Comparison of ENCODE assay signal across 22 cellular contexts in genomic region chr4:180190382-180190781, GRCh38.
A peak's percentile ranks its signal among the peaks of the same experiment; 100 is the strongest.
DNase-seq lines count a peak whose midpoint lies in the region; ATAC-seq, FAIRE-seq and TF ChIP-seq lines count a peak whose summit lies in the region.
"Had no signal": no experiment of that assay in that cellular context is flagged by ENCODE, and none has a peak within 500 bp of the region (broad histone marks: within the 10 kb centered on the region; RNA-seq: fewer than 3 reads in every experiment).

No MANE protein-coding gene starts in this region.

- in situ Hi-C loops in GM12878 (cut with MboI), result no loop called here

- no peak overlapping the region for H3K4me2 ChIP-seq in GM12878 (ENCODE audit: control insufficient read depth, insufficient read depth)
- H3K4me2 ChIP-seq: BLaER1 treated with 17β-estradiol and CSF1 and Interleukin-3, amounts not matched to agents 10 nM and 100 nM had no signal

- H3K9me3 ChIP-seq in GM12878 (replicated peaks; ENCODE audit: control insufficient read depth, insufficient read depth, low read length) (no peaks in the 10 kb centered on the region; the same call in 1 of the 3 replicates), A673 (ENCODE audit: low read depth, low read length, poor library complexity, severe bottlenecking) (no peaks in the 10 kb centered on the region)
- H3K9me3 ChIP-seq: BLaER1 treated with 17β-estradiol and CSF1 and Interleukin-3, amounts not matched to agents 10 nM and 100 nM; prostate gland had no signal

- CTCF ChIA-PET in GM12878 (lab: Yijun Ruan, JAX) (no interaction called here), Calu3 (lab: Charles Lee) (no interaction called here), A673 (lab: Charles Lee) (no interaction called here)

- H3K9me3 Mint-ChIP-seq in chondrocyte (ENCODE audit: low read depth) (no peaks in the 10 kb centered on the region), Calu3 (ENCODE audit: low read depth, unreplicated experiment) (peaks cover 2% of the 10 kb centered on the region)

- WGBS in GM12878 (ENCODE audit: insufficient coverage, insufficient replicate concordance, low lambda C conversion rate, missing lambda C conversion rate), result 6% methylated on average over 2 of the region's 2 CpGs

- no peak for TF ChIP-seq POLR2A in GM12878 (IDR thresholded peaks at IDR 0.05; ENCODE audit: low read depth, low read length)

- peak overlapping the region; percentile 43; the same call in 1 of the 2 replicates for H3K27ac ChIP-seq in GM12878 (ENCODE audit: control insufficient read depth, insufficient read depth)
- no peak overlapping the region for H3K27ac ChIP-seq in A673 (ENCODE audit: low read depth, low read length, poor library complexity, severe bottlenecking)
- H3K27ac ChIP-seq: BLaER1 treated with 17β-estradiol and CSF1 and Interleukin-3, amounts not matched to agents 10 nM and 100 nM; coronary artery; epithelial cell of prostate; prostate gland had no signal

- no peak overlapping the region for H3K9ac ChIP-seq in GM12878 (ENCODE audit: control insufficient read depth, insufficient read depth, low read length)
- H3K9ac ChIP-seq: BLaER1 treated with 17β-estradiol and CSF1 and Interleukin-3, amounts not matched to agents 10 nM and 100 nM had no signal

- DNase-seq in GM12878 (ENCODE audit: low read depth, low spot score) (peak; percentile 48), chondrocyte (ENCODE audit: low spot score) (no peak), Calu3 (no peak), HK-2 (ENCODE audit: unreplicated experiment) (no peak), A673 (ENCODE audit: low spot score) (no peak)
- DNase-seq: activated CD8-positive, alpha-beta memory T cell treated with anti-CD3 and anti-CD28 coated beads, Interleukin-2, amount 10 ng/mL, durations not matched to agents 7 days and 5 days; activated gamma-delta T cell; DMS53; HFFc6; naive thymus-derived CD8-positive, alpha-beta T cell; NCI-H187 had no signal

- H3K4me3 Mint-ChIP-seq in chondrocyte (ENCODE audit: unreplicated experiment) (no peak overlapping the region), Calu3 (ENCODE audit: low read depth, unreplicated experiment) (no peak overlapping the region)
- H3K4me3 Mint-ChIP-seq: activated CD8-positive, alpha-beta memory T cell treated with anti-CD3 and anti-CD28 coated beads, Interleukin-2, amount 10 ng/mL, durations not matched to agents 7 days and 5 days; HFFc6; naive thymus-derived CD8-positive, alpha-beta T cell; stimulated activated effector memory CD8-positive, alpha-beta T cell treated with anti-CD3 and anti-CD28 coated beads, Interleukin-12 subunit alpha, Interleukin-12 subunit beta, amount 100 ng/mL, for 72 hours had no signal

- POLR2A ChIA-PET in GM12878 (lab: Charles Lee) (no interaction called here), A673 (lab: Charles Lee; ENCODE audit: low non-redundant PET) (no interaction called here)

- TF ChIP-seq RAD21 in GM12878 (IDR thresholded peaks at IDR 0.05; ENCODE audit: insufficient read depth, low read depth, low read length), result no peak

- H3K4me1 ChIP-seq in GM12878 (ENCODE audit: control insufficient read depth, insufficient read depth, low read length), result no peaks in the 10 kb centered on the region
- H3K4me1 ChIP-seq in A673 (ENCODE audit: insufficient read depth, low read length, poor library complexity, severe bottlenecking), result no peaks in the 10 kb centered on the region
- H3K4me1 ChIP-seq: BLaER1 treated with 17β-estradiol and CSF1 and Interleukin-3, amounts not matched to agents 10 nM and 100 nM; prostate gland had no signal

- no peaks in the 10 kb centered on the region for H3K36me3 Mint-ChIP-seq in chondrocyte (ENCODE audit: low read depth)
- no peaks in the 10 kb centered on the region for H3K36me3 Mint-ChIP-seq in Calu3 (ENCODE audit: insufficient read depth, unreplicated experiment)
- H3K36me3 Mint-ChIP-seq: activated CD8-positive, alpha-beta memory T cell treated with anti-CD3 and anti-CD28 coated beads, Interleukin-2, amount 10 ng/mL, durations not matched to agents 7 days and 5 days; naive thymus-derived CD8-positive, alpha-beta T cell; stimulated activated effector memory CD8-positive, alpha-beta T cell treated with anti-CD3 and anti-CD28 coated beads, Interleukin-12 subunit alpha, Interleukin-12 subunit beta, amount 100 ng/mL, for 72 hours had no signal

- TF ChIP-seq CTCF in GM12878 (IDR thresholded peaks at IDR 0.05 in 2 of 3, conservative IDR thresholded peaks at IDR 0.05 in 1 of 3; ENCODE audit: control insufficient read depth in 2 of 3, extremely low read depth in 1 of 3, insufficient read depth in 1 of 3, low read depth in 3 of 3, low read length in 3 of 3) (no peak), chondrocyte (IDR thresholded peaks at IDR 0.05) (no peak), Calu3 (IDR thresholded peaks at IDR 0.05; ENCODE audit: unreplicated experiment) (no peak), A673 (conservative IDR thresholded peaks at IDR 0.05; ENCODE audit: low read depth, low read length) (no peak)

- no peaks in the 10 kb centered on the region for H3K27me3 Mint-ChIP-seq in chondrocyte (ENCODE audit: low read depth)
- no peaks in the 10 kb centered on the region for H3K27me3 Mint-ChIP-seq in Calu3 (ENCODE audit: unreplicated experiment)
- H3K27me3 Mint-ChIP-seq: activated CD8-positive, alpha-beta memory T cell treated with anti-CD3 and anti-CD28 coated beads, Interleukin-2, amount 10 ng/mL, durations not matched to agents 7 days and 5 days; naive thymus-derived CD8-positive, alpha-beta T cell had no signal

- no peaks in the 10 kb centered on the region for H4K20me1 ChIP-seq in GM12878 (ENCODE audit: control insufficient read depth, insufficient read depth)
- H4K20me1 ChIP-seq: BLaER1 treated with 17β-estradiol and CSF1 and Interleukin-3, amounts not matched to agents 10 nM and 100 nM had no signal

- RAD21 ChIA-PET in GM12878 (lab: Charles Lee; ENCODE audit: unreplicated experiment), result interaction anchor here (0.6 to 1.4 kb wide), 3 partner anchors 13 to 56 kb away, joined by 3 read pairs; no protein-coding TSS in a partner anchor

- TF ChIP-seq EP300 in GM12878 (IDR thresholded peaks at IDR 0.05; ENCODE audit: borderline replicate concordance in 1 of 2, control insufficient read depth in 1 of 2, low read depth in 2 of 2, low read length in 2 of 2), result no peak

- intact Hi-C loops in GM12878 (cut with micrococcal nuclease; ENCODE audit: unreplicated experiment), result no loop called here
- intact Hi-C loops in Calu3 (cut with micrococcal nuclease; ENCODE audit: unreplicated experiment), result no loop called here
- intact Hi-C loops in A673 (cut with micrococcal nuclease; ENCODE audit: unreplicated experiment), result no loop called here

- peak; percentile 79 for ATAC-seq in GM19395 (IDR thresholded peaks at IDR 0.05; ENCODE audit: unreplicated experiment)
- peak; percentile 57 for ATAC-seq in HG02870 (IDR thresholded peaks at IDR 0.05; ENCODE audit: unreplicated experiment)
- ATAC-seq in HG03457 (IDR thresholded peaks at IDR 0.05; ENCODE audit: unreplicated experiment), result peak; percentile 63
- ATAC-seq in GM12878, result peak; percentile 71
- ATAC-seq: activated CD8-positive, alpha-beta memory T cell treated with anti-CD3 and anti-CD28 coated beads, Interleukin-2, amount 10 ng/mL, durations not matched to agents 7 days and 5 days; naive thymus-derived CD8-positive, alpha-beta T cell; stimulated activated effector memory CD8-positive, alpha-beta T cell treated with anti-CD3 and anti-CD28 coated beads, Interleukin-12 subunit alpha, Interleukin-12 subunit beta, amount 100 ng/mL, for 72 hours had no signal

- no peaks in the 10 kb centered on the region for H3K79me2 ChIP-seq in GM12878 (ENCODE audit: control insufficient read depth, insufficient read depth, low read length)

- H3K27ac Mint-ChIP-seq in chondrocyte (ENCODE audit: unreplicated experiment) (no peak overlapping the region), Calu3 (ENCODE audit: unreplicated experiment) (no peak overlapping the region)
- H3K27ac Mint-ChIP-seq: activated CD8-positive, alpha-beta memory T cell treated with anti-CD3 and anti-CD28 coated beads, Interleukin-2, amount 10 ng/mL, durations not matched to agents 7 days and 5 days; HFFc6; naive thymus-derived CD8-positive, alpha-beta T cell; stimulated activated effector memory CD8-positive, alpha-beta T cell treated with anti-CD3 and anti-CD28 coated beads, Interleukin-12 subunit alpha, Interleukin-12 subunit beta, amount 100 ng/mL, for 72 hours had no signal

- peak overlapping the region; percentile 25 for H2AFZ ChIP-seq in GM12878 (ENCODE audit: control insufficient read depth, low read depth, low read length)

- SMC1A ChIA-PET in GM12878 (lab: Charles Lee; ENCODE audit: uncharacterized antibody, unreplicated experiment), result interaction anchor here (1.2 to 2.0 kb wide), 4 partner anchors 10 to 27 kb away, joined by 3 to 8 read pairs (median 4); no protein-coding TSS in a partner anchor

- H3K4me1 Mint-ChIP-seq in chondrocyte (ENCODE audit: low read depth) (no peaks in the 10 kb centered on the region), Calu3 (ENCODE audit: low read depth, unreplicated experiment) (no peaks in the 10 kb centered on the region)
- H3K4me1 Mint-ChIP-seq: activated CD8-positive, alpha-beta memory T cell treated with anti-CD3 and anti-CD28 coated beads, Interleukin-2, amount 10 ng/mL, durations not matched to agents 7 days and 5 days; naive thymus-derived CD8-positive, alpha-beta T cell; stimulated activated effector memory CD8-positive, alpha-beta T cell treated with anti-CD3 and anti-CD28 coated beads, Interleukin-12 subunit alpha, Interleukin-12 subunit beta, amount 100 ng/mL, for 72 hours had no signal

- no peak for FAIRE-seq in GM12878 (lab: Jason Lieb, UNC)
- FAIRE-seq: astrocyte had no signal

- H3K36me3 ChIP-seq in GM12878 (ENCODE audit: control insufficient read depth in 2 of 2, insufficient read depth in 2 of 2, low read length in 1 of 2), result no peaks in the 10 kb centered on the region
- H3K36me3 ChIP-seq in A673 (ENCODE audit: insufficient read depth, low read length, poor library complexity, severe bottlenecking), result no peaks in the 10 kb centered on the region
- H3K36me3 ChIP-seq: BLaER1 treated with 17β-estradiol and CSF1 and Interleukin-3, amounts not matched to agents 10 nM and 100 nM; prostate gland had no signal

- H3K27me3 ChIP-seq in GM12878 (replicated peaks in 1 of 2; ENCODE audit: control insufficient read depth in 2 of 2, insufficient read depth in 2 of 2, low read length in 1 of 2) (no peaks in the 10 kb centered on the region), A673 (replicated peaks; ENCODE audit: insufficient read depth, low read depth, low read length, poor library complexity) (no peaks in the 10 kb centered on the region)
- H3K27me3 ChIP-seq: BLaER1 treated with 17β-estradiol and CSF1 and Interleukin-3, amounts not matched to agents 10 nM and 100 nM had no signal

- BruUV-seq in GM12878 (replicated peaks; lab: Mats Ljungman, UMichigan), result no TSS peak
- no TSS peak for BruUV-seq in Calu3 (replicated peaks; lab: Mats Ljungman, UMichigan)
- no TSS peak for BruUV-seq in A673 (replicated peaks; lab: Mats Ljungman, UMichigan)

- no peak overlapping the region for H3K4me3 ChIP-seq in GM12878
- H3K4me3 ChIP-seq in A673 (ENCODE audit: low read depth, low read length, poor library complexity, severe bottlenecking), result no peak overlapping the region
- H3K4me3 ChIP-seq: BLaER1 treated with 17β-estradiol and CSF1 and Interleukin-3, amounts not matched to agents 10 nM and 100 nM; coronary artery; lung; prostate gland; smooth muscle cell had no signal
